Comparison of ENCODE assay signal across 23 cellular contexts in the genomic region with DNA sequence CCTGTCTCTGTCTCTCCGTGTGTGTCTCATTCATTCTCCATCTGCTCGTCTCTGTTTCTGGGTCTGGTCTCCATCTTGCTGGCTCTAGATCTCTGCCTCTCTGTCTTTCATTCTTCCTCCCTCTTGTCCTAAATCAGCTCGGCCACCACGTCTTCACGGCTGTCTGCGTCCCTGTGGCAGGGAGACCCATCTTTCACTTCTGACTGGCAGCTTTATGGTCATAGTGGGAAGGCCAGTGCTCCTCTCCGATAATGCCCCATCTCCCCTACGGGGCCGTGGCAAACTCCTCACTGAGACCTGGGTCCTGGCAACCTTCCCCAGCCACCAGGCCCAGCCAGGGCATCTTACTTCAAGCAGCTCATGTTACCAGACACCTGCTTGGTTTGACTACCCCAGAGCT. TPM values are rescaled to one million over a fixed set of nuclear protein-coding genes. Genes with fewer than 3 reads are reported as not detected.
DNase-seq lines count a peak whose midpoint lies in the region; ATAC-seq, FAIRE-seq and TF ChIP-seq lines count a peak whose summit lies in the region.
"Had no signal": no experiment of that assay in that cellular context is flagged by ENCODE, and none has a peak within 500 bp of the region (broad histone marks: within the 10 kb centered on the region; RNA-seq: fewer than 3 reads in every experiment).

No MANE protein-coding gene starts in this region.

- H3K4ac ChIP-seq in mesenchymal stem cell (ENCODE audit: low read depth in 1 of 2, low read length in 2 of 2), result no peak overlapping the region

- H3K4me1 ChIP-seq in astrocyte (ENCODE audit: insufficient read depth, low read length) (peaks cover 65% of the 10 kb centered on the region), mesenchymal stem cell (ENCODE audit: control insufficient read depth, insufficient read depth, low read depth, low read length) (peaks cover 50% of the 10 kb centered on the region)
- H3K4me1 ChIP-seq: BE2C had no signal

- 70% methylated on average over 9 of the region's 9 CpGs for WGBS in mesenchymal stem cell

- no peaks in the 10 kb centered on the region for H4K20me1 ChIP-seq in astrocyte (ENCODE audit: insufficient read depth, low read length)

- no peak overlapping the region for H3K4me3 ChIP-seq in astrocyte (ENCODE audit: insufficient read depth, low read depth, low read length)
- H3K4me3 ChIP-seq in mesenchymal stem cell (ENCODE audit: insufficient read depth in 1 of 2, low read depth in 1 of 2, low read length in 2 of 2), result no peak overlapping the region
- H3K4me3 ChIP-seq: GM12878, GM23248 had no signal

- H3K9me3 Mint-ChIP-seq in astrocyte (ENCODE audit: unreplicated experiment), result no peaks in the 10 kb centered on the region

- H2AFZ ChIP-seq in astrocyte (ENCODE audit: low read depth, low read length), result no peak overlapping the region
- no peak overlapping the region for H2AFZ ChIP-seq in mesenchymal stem cell (ENCODE audit: low read depth, low read length)
- H2AFZ ChIP-seq: GM23248 had no signal

- peak overlapping the region; percentile 10 for H2AK5ac ChIP-seq in mesenchymal stem cell (ENCODE audit: low read length, severe bottlenecking)

- H2BK12ac ChIP-seq in mesenchymal stem cell (ENCODE audit: low read length in 2 of 2), result no peak overlapping the region

- peak overlapping the region; percentile 46 for H2BK15ac ChIP-seq in mesenchymal stem cell (ENCODE audit: low read depth, poor library complexity, severe bottlenecking)

- H3K79me2 ChIP-seq in astrocyte (ENCODE audit: insufficient read depth, low read length), result no peaks in the 10 kb centered on the region

- H3K9ac ChIP-seq in astrocyte (ENCODE audit: low read length) (peak overlapping the region; percentile 4), mesenchymal stem cell (ENCODE audit: low read length) (no peak overlapping the region)
- H3K9ac ChIP-seq: KMS-11 had no signal

- peaks cover 37% of the 10 kb centered on the region for H3K4me1 Mint-ChIP-seq in astrocyte (ENCODE audit: low read depth, unreplicated experiment)

- H3K27ac Mint-ChIP-seq in astrocyte (ENCODE audit: unreplicated experiment), result peak overlapping the region; percentile 10
- H3K27ac Mint-ChIP-seq: CD4-positive, CD25-positive, alpha-beta regulatory T cell had no signal

- ATAC-seq in HG03521 (IDR thresholded peaks at IDR 0.05; ENCODE audit: unreplicated experiment) (no peak), HG02884 (IDR thresholded peaks at IDR 0.05; ENCODE audit: unreplicated experiment) (no peak), GM21619 (IDR thresholded peaks at IDR 0.05; ENCODE audit: unreplicated experiment) (no peak)
- ATAC-seq: GM12878, PC-3 had no signal

- H2BK5ac ChIP-seq in mesenchymal stem cell (ENCODE audit: low read depth, low read length, poor library complexity, severe bottlenecking), result no peak overlapping the region

- no peak overlapping the region for H2BK120ac ChIP-seq in mesenchymal stem cell (ENCODE audit: low read depth, low read length)

- H3K27me3 ChIP-seq in astrocyte (ENCODE audit: insufficient read depth, low read length) (no peaks in the 10 kb centered on the region), mesenchymal stem cell (ENCODE audit: control insufficient read depth in 1 of 2, insufficient read depth in 1 of 2, low read length in 2 of 2) (no peaks in the 10 kb centered on the region)
- H3K27me3 ChIP-seq: BE2C had no signal

- H3K14ac ChIP-seq in mesenchymal stem cell (ENCODE audit: low read length in 2 of 2), result no peak overlapping the region

- H3K27me3 Mint-ChIP-seq in astrocyte (ENCODE audit: low read depth, unreplicated experiment), result peaks cover 2% of the 10 kb centered on the region

- H3K4me3 Mint-ChIP-seq in astrocyte (ENCODE audit: unreplicated experiment), result no peak overlapping the region
- H3K4me3 Mint-ChIP-seq: CD4-positive, CD25-positive, alpha-beta regulatory T cell had no signal

- H3K9me3 ChIP-seq in astrocyte (ENCODE audit: insufficient read depth, low read depth, low read length) (no peaks in the 10 kb centered on the region), mesenchymal stem cell (ENCODE audit: control insufficient read depth, low read length) (no peaks in the 10 kb centered on the region)
- H3K9me3 ChIP-seq: BE2C had no signal

- no peaks in the 10 kb centered on the region for H3K36me3 ChIP-seq in astrocyte (ENCODE audit: insufficient read depth, low read length)
- H3K36me3 ChIP-seq in mesenchymal stem cell (ENCODE audit: control insufficient read depth in 1 of 2, insufficient read depth in 2 of 2, low read depth in 1 of 2, low read length in 2 of 2), result no peaks in the 10 kb centered on the region
- H3K36me3 ChIP-seq: BE2C had no signal

- peak overlapping the region in 1 of 2 experiments; percentile 29 for H3K18ac ChIP-seq in mesenchymal stem cell (ENCODE audit: low read depth in 1 of 2, low read length in 2 of 2)

- no peak overlapping the region for H4K8ac ChIP-seq in mesenchymal stem cell (ENCODE audit: low read length)

- H4K91ac ChIP-seq in mesenchymal stem cell (ENCODE audit: low read length), result peak overlapping the region; percentile 45

- peaks cover 2% of the 10 kb centered on the region for H3K36me3 Mint-ChIP-seq in astrocyte (ENCODE audit: low read depth, unreplicated experiment)

- no peak overlapping the region for H3K23ac ChIP-seq in mesenchymal stem cell (ENCODE audit: low read length in 2 of 2)

- H3K27ac ChIP-seq in astrocyte (ENCODE audit: low read depth, low read length) (no peak overlapping the region), mesenchymal stem cell (ENCODE audit: low read length, poor library complexity, severe bottlenecking) (no peak overlapping the region)
- H3K27ac ChIP-seq: KMS-11, RWPE1 had no signal

- FAIRE-seq in astrocyte (lab: Jason Lieb, UNC), result no peak
- FAIRE-seq: GM12878, HepG2 had no signal

- no peak overlapping the region for H3K4me2 ChIP-seq in astrocyte (ENCODE audit: low read length)
- H3K4me2 ChIP-seq in mesenchymal stem cell (ENCODE audit: low read length, poor library complexity, severe bottlenecking), result no peak overlapping the region
- H3K4me2 ChIP-seq: KMS-11 had no signal

- peak; percentile 30 for DNase-seq in NCI-H2107 treated with DMSO at 0.1 percent for 48 hours (lab: John Stamatoyannopoulos, UW; ENCODE audit: unreplicated experiment)
- no peak for DNase-seq in NCI-H2107 (lab: John Stamatoyannopoulos, UW)
- no peak for DNase-seq in astrocyte (ENCODE audit: low read depth)
- DNase-seq in mesenchymal stem cell, result no peak
- DNase-seq in NCI-H146 (lab: John Stamatoyannopoulos, UW), result no peak
- DNase-seq: 8988T; BE2C; CD4-positive, CD25-positive, alpha-beta regulatory T cell; COR-L47; HCEC 1CT; NCI-H1417 treated with DMSO at 0.1 percent for 48 hours; NCI-H1930; NCI-H510A; NCI-H82; PC-3 had no signal

- TF ChIP-seq CTCF in astrocyte (IDR thresholded peaks at IDR 0.05; ENCODE audit: insufficient read depth, low read depth, low read length), result no peak

- no peaks in the 10 kb centered on the region for H3K79me1 ChIP-seq in mesenchymal stem cell (replicated peaks; ENCODE audit: low read length, poor library complexity, severe bottlenecking)

RNA-seq across cellular contexts. Expression of gene COL16A1, which starts 5.2 kb away (rescaled TPM):
- 42.9 and 56.5 TPM in 2 replicates for total RNA-seq in astrocyte
- 20.9 TPM for polyA plus RNA-seq in mesenchymal stem cell (2013, experiment 1 of 2)
- polyA plus RNA-seq in mesenchymal stem cell (2013, experiment 2 of 2), result 18.3 TPM
- total RNA-seq: CD4-positive, CD25-positive, alpha-beta regulatory T cell had no signal
- polyA plus RNA-seq: CD4-positive, CD25-positive, alpha-beta regulatory T cell had no signal

RNA-seq across cellular contexts. Expression of gene ADGRB2, which starts 55.1 kb away (rescaled TPM):
- total RNA-seq in astrocyte, result 25.1 and 25.8 TPM in 2 replicates
- polyA plus RNA-seq in mesenchymal stem cell (2013, experiment 1 of 2), result 6.1 TPM
- 5.3 TPM for polyA plus RNA-seq in mesenchymal stem cell (2013, experiment 2 of 2)
